In the genomic region with DNA sequence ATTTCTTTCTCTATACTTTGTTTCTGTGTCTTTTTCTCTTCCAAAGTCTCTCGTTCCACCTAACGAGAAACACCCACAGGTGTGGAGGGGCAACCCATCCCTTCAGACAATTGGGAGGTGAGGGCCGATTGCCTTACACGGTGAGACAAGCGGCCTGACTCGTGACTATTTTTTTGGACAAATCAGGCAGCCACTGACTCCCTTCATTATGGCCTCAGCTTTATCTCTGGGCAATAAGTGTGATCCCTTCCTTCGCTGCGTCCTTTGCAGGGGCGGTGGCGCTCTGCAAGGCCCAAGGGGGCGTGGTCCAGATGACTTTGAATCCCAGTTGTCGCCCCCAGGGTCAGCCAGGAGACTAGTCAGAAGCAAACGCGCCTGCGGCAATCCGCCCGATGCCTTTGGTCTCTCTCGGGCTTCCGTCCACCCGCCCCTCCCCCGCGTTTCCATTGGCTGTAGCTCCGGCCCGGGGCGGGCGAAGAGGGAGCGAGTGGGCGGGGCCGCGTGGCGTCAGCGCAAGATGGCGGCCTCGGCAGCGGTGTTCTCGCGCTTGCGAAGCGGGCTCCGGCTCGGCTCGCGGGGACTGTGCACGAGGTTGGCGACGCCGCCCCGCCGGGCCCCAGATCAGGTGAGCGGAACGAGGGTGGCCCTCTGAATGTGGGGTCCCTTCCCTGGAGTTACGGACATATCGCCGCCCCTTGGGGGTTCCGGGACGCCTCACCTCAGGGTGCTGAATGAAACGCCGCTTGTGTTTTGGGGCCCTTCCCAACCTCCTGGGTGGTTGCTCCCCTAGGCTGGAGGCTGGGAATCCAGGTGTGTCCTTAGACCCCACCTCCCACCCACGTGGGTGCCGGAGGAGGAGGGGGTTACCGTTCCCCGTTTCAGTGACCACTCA, we compare ENCODE assay signal across 8 cellular contexts. TPM values are rescaled to one million over a fixed set of nuclear protein-coding genes. Genes with fewer than 3 reads are reported as not detected.
DNase-seq lines count a peak whose midpoint lies in the region; ATAC-seq and TF ChIP-seq lines count a peak whose summit lies in the region.

Gene TIMM50, plus strand, starts transcription at position 502 of the 892 bp plus-strand sequence. Its CDS starts 16 bp downstream, at position 518.

- no peaks in the 10 kb centered on the region for H3K27me3 ChIP-seq in CD4-positive, alpha-beta memory T cell (ENCODE audit: insufficient read depth, low read length)
- H3K27me3 ChIP-seq in ectodermal cell (ENCODE audit: control insufficient read depth, insufficient read depth, low read length, poor library complexity, severe bottlenecking) = no peaks in the 10 kb centered on the region
- no peaks in the 10 kb centered on the region for H3K27me3 ChIP-seq in lower lobe of right lung (ENCODE audit: low read depth)

- TF ChIP-seq CTCF in lower lobe of right lung (IDR thresholded peaks at IDR 0.05) = no peak

- peak within 1 kb of the TSS; percentile 90 to 96 (median 94) for H3K4me3 Mint-ChIP-seq in CD4-positive, alpha-beta memory T cell
- H3K4me3 Mint-ChIP-seq in activated CD8-positive, alpha-beta T cell treated with anti-CD3 and anti-CD28 coated beads, Interleukin-2, amount 10 ng/mL, durations not matched to agents 7 days and 5 days = peak within 1 kb of the TSS; percentile 92

- intact Hi-C loops in CD4-positive, alpha-beta memory T cell (cut with micrococcal nuclease) = loop anchor here (1.0 to 2.0 kb wide), 3 partner anchors 36 to 192 kb away; partner anchors contain the start of genes EID2B and SUPT5H
- intact Hi-C loops in lower lobe of right lung (cut with DNase I) = no loop called here

- DNase-seq in CD4-positive, alpha-beta memory T cell = peak; percentile 93 to 96 (median 94)
- DNase-seq in HS-5 (ENCODE audit: low read depth) = peak; percentile 74
- DNase-seq in NK-92 (lab: John Stamatoyannopoulos, UW; ENCODE audit: unreplicated experiment) = peak; percentile 31
- peak; percentile 98 for DNase-seq in activated CD8-positive, alpha-beta T cell treated with anti-CD3 and anti-CD28 coated beads, Interleukin-2, amount 10 ng/mL, durations not matched to agents 7 days and 5 days
- peak; percentile 99 for DNase-seq in lower lobe of right lung
- DNase-seq in stimulated activated CD4-positive, alpha-beta T cell treated with anti-CD3 and anti-CD28 coated beads, TNF-alpha, amount 100 ng/mL, for 1 hour (ENCODE audit: low read depth in 3 of 3, low spot score in 1 of 3) = peak; percentile 88 to 97 (median 91)

- H3K27ac Mint-ChIP-seq in CD4-positive, alpha-beta memory T cell = peak within 1 kb of the TSS; percentile 92 to 98 (median 96)
- peak within 1 kb of the TSS; percentile 97 for H3K27ac Mint-ChIP-seq in activated CD8-positive, alpha-beta T cell treated with anti-CD3 and anti-CD28 coated beads, Interleukin-2, amount 10 ng/mL, durations not matched to agents 7 days and 5 days

- WGBS in ectodermal cell, 2 experiments = 4% methylated on average over 62 of the region's 62 CpGs

- peaks cover 15 to 41% (median 25%) of the 10 kb centered on the region in 4 donors for H3K4me1 Mint-ChIP-seq in CD4-positive, alpha-beta memory T cell
- peaks cover 29% of the 10 kb centered on the region for H3K4me1 Mint-ChIP-seq in activated CD8-positive, alpha-beta T cell treated with anti-CD3 and anti-CD28 coated beads, Interleukin-2, amount 10 ng/mL, durations not matched to agents 7 days and 5 days (ENCODE audit: low read depth)

- H3K9me3 ChIP-seq in CD4-positive, alpha-beta memory T cell (ENCODE audit: control insufficient read depth in 1 of 2, low read length in 2 of 2) = no peaks in the 10 kb centered on the region
- H3K9me3 ChIP-seq in ectodermal cell (ENCODE audit: control insufficient read depth, low read length) (no peaks in the 10 kb centered on the region), lower lobe of right lung (no peaks in the 10 kb centered on the region)

- POLR2A ChIA-PET in CD4-positive, alpha-beta memory T cell (lab: Charles Lee; ENCODE audit: partially characterized antibody) = interaction anchor here (0.6 to 1.6 kb wide), 16 partner anchors 9 to 407 kb away, joined by 3 to 18 read pairs (median 3); partner anchors contain the start of genes EID2B, PLEKHG2, RPS16 and SUPT5H
- POLR2A ChIA-PET in activated CD8-positive, alpha-beta T cell treated with anti-CD3 and anti-CD28 coated beads, Interleukin-2, amount 10 ng/mL, durations not matched to agents 7 days and 5 days (lab: Charles Lee) = interaction anchor here (0.6 to 1.2 kb wide), 6 partner anchors 11 to 45 kb away, joined by 3 to 11 read pairs (median 4); partner anchors contain the start of genes RPS16 and SUPT5H

- H3K27ac ChIP-seq in CD4-positive, alpha-beta memory T cell (ENCODE audit: low read depth, low read length) = peak within 1 kb of the TSS; percentile 82
- peak within 1 kb of the TSS; percentile 11 for H3K27ac ChIP-seq in ectodermal cell (ENCODE audit: insufficient read depth, low read depth, low read length, poor library complexity, severe bottlenecking)
- peak within 1 kb of the TSS; percentile 85 for H3K27ac ChIP-seq in lower lobe of right lung

- peaks cover 17% of the 10 kb centered on the region for H3K4me1 ChIP-seq in CD4-positive, alpha-beta memory T cell (ENCODE audit: insufficient read depth, low read length)
- H3K4me1 ChIP-seq in ectodermal cell (ENCODE audit: control insufficient read depth, insufficient read depth, low read length) (peaks cover 6% of the 10 kb centered on the region), lower lobe of right lung (peaks cover 21% of the 10 kb centered on the region)

- H3K4me3 ChIP-seq in CD4-positive, alpha-beta memory T cell (ENCODE audit: low read length in 2 of 2) = peak within 1 kb of the TSS; percentile 83 to 93
- H3K4me3 ChIP-seq in ectodermal cell (ENCODE audit: insufficient read depth, low read depth, low read length) = peak within 1 kb of the TSS; percentile 88
- H3K4me3 ChIP-seq in lower lobe of right lung = peak within 1 kb of the TSS; percentile 99

- no peaks in the 10 kb centered on the region for H3K9me3 Mint-ChIP-seq in CD4-positive, alpha-beta memory T cell
- H3K9me3 Mint-ChIP-seq in activated CD8-positive, alpha-beta T cell treated with anti-CD3 and anti-CD28 coated beads, Interleukin-2, amount 10 ng/mL, durations not matched to agents 7 days and 5 days (ENCODE audit: insufficient read depth) = no peaks in the 10 kb centered on the region

- peaks cover 12% of the 10 kb centered on the region for H3K36me3 ChIP-seq in CD4-positive, alpha-beta memory T cell (ENCODE audit: insufficient read depth, low read length)
- H3K36me3 ChIP-seq in ectodermal cell (ENCODE audit: control insufficient read depth, insufficient read depth, low read length) (peaks cover 17% of the 10 kb centered on the region), lower lobe of right lung (peaks cover 38% of the 10 kb centered on the region)

- CTCF ChIA-PET in CD4-positive, alpha-beta memory T cell (lab: Charles Lee; ENCODE audit: partially characterized antibody) = interaction anchor here (1.0 kb wide), 1 partner anchor 51 kb away, joined by 4 read pairs; the partner anchor contains the start of gene EID2B
- CTCF ChIA-PET in activated CD8-positive, alpha-beta T cell treated with anti-CD3 and anti-CD28 coated beads, Interleukin-2, amount 10 ng/mL, durations not matched to agents 7 days and 5 days (lab: Charles Lee) = interaction anchor here (0.7 to 2.0 kb wide), 6 partner anchors 15 to 69 kb away, joined by 3 to 5 read pairs (median 3); partner anchors contain the start of genes EID2B, PLEKHG2 and RPS16

- H3K36me3 Mint-ChIP-seq in CD4-positive, alpha-beta memory T cell = peaks cover 7 to 31% of the 10 kb centered on the region in 2 donors
- H3K36me3 Mint-ChIP-seq in activated CD8-positive, alpha-beta T cell treated with anti-CD3 and anti-CD28 coated beads, Interleukin-2, amount 10 ng/mL, durations not matched to agents 7 days and 5 days (ENCODE audit: low read depth) = peaks cover 20% of the 10 kb centered on the region

- peak; percentile 87 for ATAC-seq in GM19467 (IDR thresholded peaks at IDR 0.05; ENCODE audit: unreplicated experiment)
- peak; percentile 96 for ATAC-seq in activated CD8-positive, alpha-beta T cell treated with anti-CD3 and anti-CD28 coated beads, Interleukin-2, amount 10 ng/mL, durations not matched to agents 7 days and 5 days
- ATAC-seq in lower lobe of right lung = peak; percentile 98 to 99

- H3K27me3 Mint-ChIP-seq in CD4-positive, alpha-beta memory T cell = no peaks in the 10 kb centered on the region
- H3K27me3 Mint-ChIP-seq in activated CD8-positive, alpha-beta T cell treated with anti-CD3 and anti-CD28 coated beads, Interleukin-2, amount 10 ng/mL, durations not matched to agents 7 days and 5 days (ENCODE audit: low read depth) = no peaks in the 10 kb centered on the region

RNA-seq across cellular contexts. Expression of gene TIMM50, which starts in this region (rescaled TPM):
- total RNA-seq in CD4-positive, alpha-beta memory T cell = 10 to 100 TPM; 47.2 to 49.6 TPM
- 10 to 100 TPM; 39.1 to 50.4 TPM for polyA plus RNA-seq in CD4-positive, alpha-beta memory T cell
- total RNA-seq in activated CD8-positive, alpha-beta T cell treated with anti-CD3 and anti-CD28 coated beads, Interleukin-2, amount 10 ng/mL, durations not matched to agents 7 days and 5 days = 10 to 100 TPM; 56.1 to 65.9 TPM
- polyA plus RNA-seq in ectodermal cell (2013, experiment 1 of 4) = 97.3 TPM
- 97.1 TPM for polyA plus RNA-seq in ectodermal cell (2013, experiment 2 of 4)
- 68.0 TPM for polyA plus RNA-seq in ectodermal cell (2013, experiment 3 of 4)
- polyA plus RNA-seq in ectodermal cell (2013, experiment 4 of 4) = 83.7 TPM
- 44.0 TPM for total RNA-seq in lower lobe of right lung

Comparison
In these comparisons a context has a peak if more than half of its experiments do, and no peak if none do; other contexts are left out.
1. Peak in every context shown above with its lines: DNase-seq, ATAC-seq, H3K4me3 ChIP-seq and H3K27ac ChIP-seq.
2. DNase-seq: peak in every context shown above with its lines; median percentile 99 in lower lobe of right lung; 98 in activated CD8-positive, alpha-beta T cell treated with anti-CD3 and anti-CD28 coated beads, Interleukin-2, amount 10 ng/mL, durations not matched to agents 7 days and 5 days; 94 in CD4-positive, alpha-beta memory T cell; 91 in stimulated activated CD4-positive, alpha-beta T cell treated with anti-CD3 and anti-CD28 coated beads, TNF-alpha, amount 100 ng/mL, for 1 hour; 74 in HS-5; 31 in NK-92.
3. H3K27ac ChIP-seq: peak in every context shown above with its lines; median percentile 85 in lower lobe of right lung; 82 in CD4-positive, alpha-beta memory T cell; 11 in ectodermal cell.